In the genomic region with DNA sequence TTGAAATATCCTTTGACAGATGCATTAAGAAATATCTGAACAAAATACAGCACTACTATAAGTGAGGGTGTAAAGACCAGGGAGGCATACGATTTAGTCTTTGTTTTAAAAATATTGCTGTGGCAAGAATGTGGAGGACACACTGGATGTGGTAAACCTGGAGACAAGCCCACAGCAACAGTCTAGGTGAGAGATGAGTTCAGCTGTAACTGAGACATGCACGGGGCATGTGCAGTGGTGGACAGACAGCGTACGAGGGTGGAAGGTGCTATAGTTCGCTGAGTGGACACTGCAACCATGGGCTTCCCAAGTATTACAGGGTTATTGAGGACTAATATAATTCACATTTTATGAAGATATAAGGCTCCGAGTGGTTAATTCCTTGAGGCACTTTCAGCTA, we compare ENCODE assay signal across 11 cellular contexts. TPM values are rescaled to one million over a fixed set of nuclear protein-coding genes. Genes with fewer than 3 reads are reported as not detected.
A peak's percentile ranks its signal among the peaks of the same experiment; 100 is the strongest.
DNase-seq lines count a peak whose midpoint lies in the region; ATAC-seq and TF ChIP-seq lines count a peak whose summit lies in the region.
"Had no signal": no experiment of that assay in that cellular context is flagged by ENCODE, and none has a peak within 500 bp of the region (broad histone marks: within the 10 kb centered on the region; RNA-seq: fewer than 3 reads in every experiment).

No MANE protein-coding gene starts in this region.

- DNase-seq in CD4-positive, CD25-positive, alpha-beta regulatory T cell = no peak
- DNase-seq in IMR-90 (peak; percentile 3), adipocyte (ENCODE audit: low read depth) (no peak), mesothelial cell of epicardium (ENCODE audit: low spot score in 2 of 2, unreplicated experiment in 2 of 2) (no peak), ecto neural progenitor cell (ENCODE audit: low spot score) (no peak), NCI-H1694 (lab: John Stamatoyannopoulos, UW) (no peak), NOMO-1 treated with dmso at 0.1 percent for 144 hours (lab: John Stamatoyannopoulos, UW; ENCODE audit: unreplicated experiment) (no peak), body of pancreas (no peak)
- DNase-seq: amniotic stem cell, NCI-H226, occipital lobe had no signal

- TSS peak; percentile 47 for BruUV-seq in IMR-90 (replicated peaks; lab: Mats Ljungman, UMichigan)

- peaks cover 14% of the 10 kb centered on the region; the same call in 1 of the 2 replicates for H4K20me1 ChIP-seq in IMR-90 (ENCODE audit: insufficient read depth, low read length)

- peaks cover 38 to 59% of the 10 kb centered on the region in 2 experiments for H3K79me1 ChIP-seq in IMR-90 (ENCODE audit: low read depth in 1 of 2, low read length in 2 of 2)

- H3K27ac ChIP-seq in CD4-positive, CD25-positive, alpha-beta regulatory T cell (ENCODE audit: insufficient read depth, low read length, poor library complexity, severe bottlenecking) = no peak overlapping the region
- H3K27ac ChIP-seq in IMR-90 (ENCODE audit: insufficient read depth, low read length) = no peak overlapping the region
- H3K27ac ChIP-seq in body of pancreas = no peak overlapping the region

- no peak overlapping the region for H4K5ac ChIP-seq in IMR-90 (ENCODE audit: low read depth, low read length)

- H3K9me3 Mint-ChIP-seq in CD4-positive, CD25-positive, alpha-beta regulatory T cell = peaks cover 0 to 1% (median 0%) of the 10 kb centered on the region in 7 donors
- H3K9me3 Mint-ChIP-seq in mesothelial cell of epicardium = no peaks in the 10 kb centered on the region

- H2BK120ac ChIP-seq in IMR-90 (ENCODE audit: low read depth, low read length) = no peak overlapping the region

- dilution Hi-C loops in IMR-90 (cut with HindIII; ENCODE audit: low sequenced_read_pairs, unreplicated experiment) = no loop called here

- peak overlapping the region; percentile 51 for H2AK9ac ChIP-seq in IMR-90 (replicated peaks; ENCODE audit: low read depth, low read length, poor library complexity)

- no peaks in the 10 kb centered on the region for H3K27me3 Mint-ChIP-seq in CD4-positive, CD25-positive, alpha-beta regulatory T cell
- no peaks in the 10 kb centered on the region for H3K27me3 Mint-ChIP-seq in mesothelial cell of epicardium (ENCODE audit: low read depth)

- no peaks in the 10 kb centered on the region for H3K36me3 Mint-ChIP-seq in CD4-positive, CD25-positive, alpha-beta regulatory T cell
- no peaks in the 10 kb centered on the region for H3K36me3 Mint-ChIP-seq in mesothelial cell of epicardium

- no peak overlapping the region for H2BK15ac ChIP-seq in IMR-90 (ENCODE audit: low read depth, low read length)

- H4K91ac ChIP-seq in IMR-90 (ENCODE audit: insufficient read depth, low read depth, low read length) = no peak overlapping the region

- POLR2A ChIA-PET in IMR-90 (lab: Charles Lee; ENCODE audit: unreplicated experiment) = no interaction called here

- peak overlapping the region in 1 of 3 donors; percentile 45 for H3K27ac Mint-ChIP-seq in CD4-positive, CD25-positive, alpha-beta regulatory T cell
- H3K27ac Mint-ChIP-seq in mesothelial cell of epicardium = peak overlapping the region; percentile 97

- H2AFZ ChIP-seq in IMR-90 (replicated peaks; ENCODE audit: low read length, poor library complexity) = no peak overlapping the region

- H3K14ac ChIP-seq in IMR-90 (replicated peaks; ENCODE audit: low read depth, low read length) = peak overlapping the region; percentile 63; the same call in 1 of the 2 replicates

- in situ Hi-C loops in IMR-90 (cut with MboI; ENCODE audit: low sequenced_read_pairs) = no loop called here

- no peak for ATAC-seq in CD4-positive, CD25-positive, alpha-beta regulatory T cell (ENCODE audit: low read depth in 2 of 2)
- ATAC-seq in IMR-90 (ENCODE audit: low read depth) (no peak), body of pancreas (no peak)

- H2BK5ac ChIP-seq in IMR-90 (ENCODE audit: low read depth, low read length, poor library complexity, severe bottlenecking) = no peak overlapping the region

- no peak overlapping the region for H3K9ac ChIP-seq in IMR-90 (ENCODE audit: low read depth, low read length)
- H3K9ac ChIP-seq in adipocyte (ENCODE audit: low read length) = no peak overlapping the region

- peaks cover 7% of the 10 kb centered on the region; the same call in 1 of the 2 replicates for H3K9me1 ChIP-seq in IMR-90 (ENCODE audit: insufficient read depth, low read length)

- peak overlapping the region; percentile 15; the same call in 1 of the 2 replicates for H2AK5ac ChIP-seq in IMR-90 (ENCODE audit: low read depth, low read length)

- no peak for TF ChIP-seq POLR2A in IMR-90 (IDR thresholded peaks at IDR 0.05; ENCODE audit: low read depth, low read length)
- TF ChIP-seq POLR2A in body of pancreas (IDR thresholded peaks at IDR 0.05) = no peak

- H3K4me3 Mint-ChIP-seq in CD4-positive, CD25-positive, alpha-beta regulatory T cell = peak overlapping the region; percentile 96 to 97 (median 96)
- peak overlapping the region; percentile 75 for H3K4me3 Mint-ChIP-seq in mesothelial cell of epicardium

- H3K18ac ChIP-seq in IMR-90 (ENCODE audit: low read depth, low read length) = no peak overlapping the region

- peaks cover 13 to 36% (median 18%) of the 10 kb centered on the region in 4 donors for H3K4me1 Mint-ChIP-seq in CD4-positive, CD25-positive, alpha-beta regulatory T cell
- H3K4me1 Mint-ChIP-seq in mesothelial cell of epicardium = peaks cover 35% of the 10 kb centered on the region

- H3K9me3 ChIP-seq in CD4-positive, CD25-positive, alpha-beta regulatory T cell (ENCODE audit: control insufficient read depth in 2 of 2, low read length in 2 of 2) = no peaks in the 10 kb centered on the region
- H3K9me3 ChIP-seq in IMR-90 (ENCODE audit: control insufficient read depth, insufficient read depth, low read length) (no peaks in the 10 kb centered on the region), adipocyte (ENCODE audit: control insufficient read depth, low read length) (no peaks in the 10 kb centered on the region), body of pancreas (no peaks in the 10 kb centered on the region)

- peak overlapping the region; percentile 49 for H3K23ac ChIP-seq in IMR-90 (ENCODE audit: low read depth, low read length)

- no CpG with 5 or more reads among the region's 6 CpGs for WGBS in IMR-90 (ENCODE audit: extremely low coverage in 2 of 2, insufficient read length in 1 of 2), 2 experiments
- 92 to 93% methylated on average over 6 of the region's 6 CpGs for WGBS in body of pancreas, 2 donors

- H2BK20ac ChIP-seq in IMR-90 (ENCODE audit: low read depth, low read length) = no peak overlapping the region

- peaks cover 15% of the 10 kb centered on the region for H3K4me1 ChIP-seq in CD4-positive, CD25-positive, alpha-beta regulatory T cell (ENCODE audit: control insufficient read depth, insufficient read depth, low read length, poor library complexity, severe bottlenecking)
- H3K4me1 ChIP-seq in IMR-90 (ENCODE audit: control insufficient read depth, insufficient read depth, low read length) (peaks cover 5% of the 10 kb centered on the region; the same call in 1 of the 2 replicates), adipocyte (ENCODE audit: control insufficient read depth, insufficient read depth, low read length) (peaks cover 17% of the 10 kb centered on the region), body of pancreas (peaks cover 14% of the 10 kb centered on the region)

- intact Hi-C loops in IMR-90 (cut with micrococcal nuclease) (loop anchor here (2.0 to 10.0 kb wide), 5 partner anchors 80 to 197 kb away; no protein-coding TSS in a partner anchor), body of pancreas (cut with DNase I) (no loop called here)

- H3K4me3 ChIP-seq in CD4-positive, CD25-positive, alpha-beta regulatory T cell (ENCODE audit: low read depth, low read length) = no peak overlapping the region
- H3K4me3 ChIP-seq in IMR-90 (ENCODE audit: insufficient read depth, low read depth, low read length) (no peak overlapping the region), adipocyte (ENCODE audit: low read length) (peak overlapping the region; percentile 86), body of pancreas (no peak overlapping the region)

- no peak overlapping the region for H4K8ac ChIP-seq in IMR-90 (ENCODE audit: low read depth in 2 of 2, low read length in 2 of 2)

- H3K36me3 ChIP-seq in CD4-positive, CD25-positive, alpha-beta regulatory T cell (ENCODE audit: control insufficient read depth, insufficient read depth, low read length) = no peaks in the 10 kb centered on the region
- no peaks in the 10 kb centered on the region for H3K36me3 ChIP-seq in IMR-90 (ENCODE audit: control insufficient read depth, insufficient read depth, low read length)
- no peaks in the 10 kb centered on the region for H3K36me3 ChIP-seq in adipocyte (ENCODE audit: control insufficient read depth, insufficient read depth, low read length, severe bottlenecking)
- no peaks in the 10 kb centered on the region for H3K36me3 ChIP-seq in body of pancreas (replicated peaks in 1 of 2; ENCODE audit: insufficient read depth in 1 of 2, low read depth in 2 of 2)

- no peak overlapping the region for H3K56ac ChIP-seq in IMR-90 (ENCODE audit: extremely low read depth, insufficient read depth, low read length)

- TF ChIP-seq RAD21 in IMR-90 (IDR thresholded peaks at IDR 0.05; ENCODE audit: low read length) = no peak

- 0 out of 2 replicates have a peak overlapping the region, but pooled peaks have one; percentile 31 for H3K4ac ChIP-seq in IMR-90 (ENCODE audit: low read depth, low read length)

- peak overlapping the region; percentile 82; the same call in 1 of the 2 replicates for H3K4me2 ChIP-seq in IMR-90 (ENCODE audit: low read depth, low read length)

- CTCF ChIA-PET in IMR-90 (lab: Yijun Ruan, JAX) = interaction anchor here (0.7 to 0.8 kb wide), 2 partner anchors 12 to 29 kb away, joined by 3 to 4 read pairs; no protein-coding TSS in a partner anchor

- no peaks in the 10 kb centered on the region for H3K27me3 ChIP-seq in CD4-positive, CD25-positive, alpha-beta regulatory T cell (ENCODE audit: control insufficient read depth, insufficient read depth, low read length)
- H3K27me3 ChIP-seq in IMR-90 (ENCODE audit: control insufficient read depth, insufficient read depth, low read length) = no peaks in the 10 kb centered on the region
- no peaks in the 10 kb centered on the region for H3K27me3 ChIP-seq in adipocyte (replicated peaks; ENCODE audit: control insufficient read depth, insufficient read depth, low read length)
- H3K27me3 ChIP-seq in body of pancreas = no peaks in the 10 kb centered on the region

- TF ChIP-seq CTCF in IMR-90 (conservative IDR thresholded peaks at IDR 0.05; ENCODE audit: low read depth, low read length) (no peak), mesothelial cell of epicardium (IDR thresholded peaks at IDR 0.05; ENCODE audit: unreplicated experiment) (no peak), body of pancreas (IDR thresholded peaks at IDR 0.05) (no peak)

RNA-seq across cellular contexts. Expression of a gene that starts 1.8 kb away (rescaled TPM):
- total RNA-seq in CD4-positive, CD25-positive, alpha-beta regulatory T cell = 1.1 TPM
- polyA plus RNA-seq in CD4-positive, CD25-positive, alpha-beta regulatory T cell = 1 to 10 TPM in 2 of 4 donors, under 1 TPM in 2; 0.66 to 1.1 (median 0.97) TPM
- 7.2 and 10.0 TPM in 2 replicates for total RNA-seq in IMR-90 (2012; rRNA removed)
- polyA plus RNA-seq in IMR-90 (2012; rRNA removed) = 4.0 and 4.9 TPM in 2 replicates
- polyA plus RNA-seq in IMR-90 (2012; cell fraction: cytosol; rRNA removed) = 1.0 and 1.7 TPM in 2 replicates
- polyA plus RNA-seq in IMR-90 (2012; cell fraction: nucleus; rRNA removed; ENCODE audit: low replicate concordance) = 0.32 and 1.8 TPM in 2 replicates
- 6.3 to 6.7 TPM (median 6.5 TPM) in 3 replicates for total RNA-seq in mesothelial cell of epicardium
- 1 to 10 TPM; 2.6 to 9.6 TPM for total RNA-seq in body of pancreas

RNA-seq across cellular contexts. Expression of a gene that starts 36.7 kb away (rescaled TPM):
- 0.39 TPM for total RNA-seq in CD4-positive, CD25-positive, alpha-beta regulatory T cell
- under 1 TPM in 1 of 4 donors, not detected in 3; 0.42 TPM for polyA plus RNA-seq in CD4-positive, CD25-positive, alpha-beta regulatory T cell
- total RNA-seq in IMR-90 (2012; rRNA removed) (3.0 and 3.6 TPM in 2 replicates), mesothelial cell of epicardium (79.4 to 85.9 TPM (median 83.5 TPM) in 3 replicates), body of pancreas (10 to 100 TPM in 1 of 2 donors, 1 to 10 TPM in 1; 6.7 to 34.9 TPM)
- 10.4 and 11.2 TPM in 2 replicates for polyA plus RNA-seq in IMR-90 (2012; rRNA removed)
- 4.6 and 6.5 TPM in 2 replicates for polyA plus RNA-seq in IMR-90 (2012; cell fraction: cytosol; rRNA removed)
- polyA plus RNA-seq in IMR-90 (2012; cell fraction: nucleus; rRNA removed; ENCODE audit: low replicate concordance) = 41.6 and 58.2 TPM in 2 replicates
